Comparison of ENCODE assay signal across 25 cellular contexts in the genomic region with DNA sequence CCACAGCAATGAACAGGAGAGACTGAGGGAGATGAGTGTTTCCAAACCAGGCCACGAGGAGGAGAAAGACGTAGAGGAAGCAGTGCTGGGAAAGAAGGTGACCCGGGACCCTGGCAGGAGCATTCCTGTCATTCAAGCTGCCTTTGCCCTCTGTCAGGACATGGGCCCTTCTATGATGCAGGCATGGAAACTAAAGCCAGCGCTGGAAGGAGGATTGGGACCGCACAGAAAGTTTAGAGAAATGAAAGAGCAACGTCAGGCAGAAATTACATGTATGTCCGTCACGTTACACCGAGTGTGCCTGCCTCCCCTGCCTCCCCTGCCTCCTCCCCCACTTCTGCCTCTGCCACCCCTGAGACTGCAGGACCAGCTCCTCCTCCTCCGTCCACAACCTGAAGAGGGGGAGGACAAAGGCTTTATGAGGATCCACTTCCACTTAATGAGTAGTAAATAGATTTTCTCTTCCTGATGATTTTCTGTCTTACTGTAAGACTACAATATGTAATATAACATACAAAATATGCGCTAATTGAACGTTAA. TPM values are rescaled to one million over a fixed set of nuclear protein-coding genes. Genes with fewer than 3 reads are reported as not detected.
DNase-seq lines count a peak whose midpoint lies in the region; ATAC-seq, FAIRE-seq and TF ChIP-seq lines count a peak whose summit lies in the region.
"Had no signal": no experiment of that assay in that cellular context is flagged by ENCODE, and none has a peak within 500 bp of the region (broad histone marks: within the 10 kb centered on the region; RNA-seq: fewer than 3 reads in every experiment).

No MANE protein-coding gene starts in this region.

- peaks cover 0 to 3% of the 10 kb centered on the region in 2 donors for H3K36me3 Mint-ChIP-seq in CD14-positive monocyte
- H3K36me3 Mint-ChIP-seq: activated naive CD8-positive, alpha-beta T cell had no signal

- no peaks in the 10 kb centered on the region; the same call in 1 of the 2 replicates for H3K27me3 ChIP-seq in GM06990 (replicated peaks; ENCODE audit: control insufficient read depth, insufficient read depth, low read length)
- no peaks in the 10 kb centered on the region for H3K27me3 ChIP-seq in RWPE2 (ENCODE audit: insufficient read depth, poor library complexity, severe bottlenecking)
- H3K27me3 ChIP-seq in osteoblast (ENCODE audit: insufficient read depth, low read length): no peaks in the 10 kb centered on the region
- no peaks in the 10 kb centered on the region for H3K27me3 ChIP-seq in esophagus muscularis mucosa
- H3K27me3 ChIP-seq: foreskin keratinocyte, hepatocyte, thyroid gland had no signal

- no peak for ATAC-seq in RWPE2 (ENCODE audit: low read depth)
- ATAC-seq: foreskin keratinocyte had no signal

- no peak for TF ChIP-seq EP300 in esophagus muscularis mucosa (IDR thresholded peaks at IDR 0.05)

- H3K9me3 ChIP-seq in RWPE2 (ENCODE audit: severe bottlenecking) (no peaks in the 10 kb centered on the region), osteoblast (ENCODE audit: low read depth, low read length) (no peaks in the 10 kb centered on the region), esophagus muscularis mucosa (peaks cover 0 to 4% (median 2%) of the 10 kb centered on the region in 4 donors)
- H3K9me3 ChIP-seq: prostate gland, thyroid gland had no signal

- H4K20me1 ChIP-seq in osteoblast (ENCODE audit: insufficient read depth, low read length): no peaks in the 10 kb centered on the region

- H3K4me2 ChIP-seq in osteoblast (ENCODE audit: insufficient read depth, low read length): no peak overlapping the region
- H3K4me2 ChIP-seq: hepatocyte had no signal

- H3K27ac Mint-ChIP-seq in CD14-positive monocyte: peak overlapping the region in 1 of 7 donors; percentile 56
- H3K27ac Mint-ChIP-seq: activated CD8-positive, alpha-beta T cell treated with anti-CD3 and anti-CD28 coated beads, Interleukin-2, amount 10 ng/mL, durations not matched to agents 7 days and 5 days; activated naive CD8-positive, alpha-beta T cell had no signal

- TF ChIP-seq CTCF in CD14-positive monocyte (IDR thresholded peaks at IDR 0.05) (no peak), GM06990 (IDR thresholded peaks at IDR 0.05; ENCODE audit: insufficient read depth, low read length, poor library complexity, severe bottlenecking) (peak; percentile 8), RWPE2 (IDR thresholded peaks at IDR 0.05; ENCODE audit: poor library complexity, severe bottlenecking) (no peak), osteoblast (IDR thresholded peaks at IDR 0.05; ENCODE audit: extremely low read depth, low read depth, low read length) (no peak), esophagus muscularis mucosa (IDR thresholded peaks at IDR 0.05) (no peak)

- intact Hi-C loops in CD14-positive monocyte (cut with micrococcal nuclease) (loop anchor here in 1 of 2 donors (5.0 to 10.0 kb wide), 2 partner anchors 152 to 254 kb away; a partner anchor contains a TSS), esophagus muscularis mucosa (cut with DNase I) (loop anchor here (10.0 kb wide), 1 partner anchor 262 kb away; no protein-coding TSS in a partner anchor)

- FAIRE-seq in RCC 7860 (lab: Jason Lieb, UNC): no peak
- FAIRE-seq: GM19239 had no signal

- H3K9me3 Mint-ChIP-seq in CD14-positive monocyte: peaks cover 0 to 2% (median 0%) of the 10 kb centered on the region in 7 donors
- H3K9me3 Mint-ChIP-seq: neural crest cell had no signal

- H3K36me3 ChIP-seq in GM06990 (ENCODE audit: control insufficient read depth, insufficient read depth, low read length): no peaks in the 10 kb centered on the region
- H3K36me3 ChIP-seq in RWPE2 (ENCODE audit: low read depth): no peaks in the 10 kb centered on the region
- no peaks in the 10 kb centered on the region for H3K36me3 ChIP-seq in osteoblast (ENCODE audit: insufficient read depth, low read length)
- H3K36me3 ChIP-seq in esophagus muscularis mucosa: no peaks in the 10 kb centered on the region
- H3K36me3 ChIP-seq: prostate gland, thyroid gland had no signal

- H3K4me3 ChIP-seq in GM06990 (replicated peaks; ENCODE audit: low read depth, low read length) (no peak overlapping the region), RWPE2 (ENCODE audit: severe bottlenecking) (no peak overlapping the region), osteoblast (ENCODE audit: insufficient read depth, low read length) (no peak overlapping the region), esophagus muscularis mucosa (no peak overlapping the region)
- H3K4me3 ChIP-seq: hepatocyte, prostate gland, skin epidermis, thyroid gland had no signal

- H3K4me1 ChIP-seq in RWPE2 (ENCODE audit: insufficient read depth, poor library complexity, severe bottlenecking) (no peaks in the 10 kb centered on the region), osteoblast (ENCODE audit: insufficient read depth, low read length) (no peaks in the 10 kb centered on the region), esophagus muscularis mucosa (peaks cover 4 to 7% (median 5%) of the 10 kb centered on the region in 4 donors)
- H3K4me1 ChIP-seq: foreskin keratinocyte, prostate gland, thyroid gland had no signal

- no peak overlapping the region for H2AFZ ChIP-seq in osteoblast (ENCODE audit: low read length)
- H2AFZ ChIP-seq: hepatocyte had no signal

- no peak overlapping the region for H3K4me3 Mint-ChIP-seq in CD14-positive monocyte
- H3K4me3 Mint-ChIP-seq: activated CD8-positive, alpha-beta T cell treated with anti-CD3 and anti-CD28 coated beads, Interleukin-2, amount 10 ng/mL, durations not matched to agents 7 days and 5 days; activated naive CD8-positive, alpha-beta T cell; neural crest cell had no signal

- DNase-seq in CD14-positive monocyte (ENCODE audit: low spot score): peak; percentile 27
- DNase-seq in GM06990 (ENCODE audit: extremely low read depth, insufficient read length): no peak
- DNase-seq in RWPE2 (ENCODE audit: low spot score): peak; percentile 15
- peak; percentile 50 for DNase-seq in osteoblast (ENCODE audit: insufficient read length, low spot score, missing footprints)
- DNase-seq in RCC 7860 (ENCODE audit: low spot score): no peak
- no peak for DNase-seq in esophagus muscularis mucosa (ENCODE audit: extremely low spot score)
- DNase-seq in T-helper 1 cell: no peak
- DNase-seq: activated CD8-positive, alpha-beta T cell treated with anti-CD3 and anti-CD28 coated beads, Interleukin-2, amount 10 ng/mL, durations not matched to agents 7 days and 5 days; activated T-cell treated with anti-CD3 and anti-CD28 coated beads, Interleukin-2, amount 50 U/mL, for 48 hours; COR-L47; effector CD4-positive, alpha-beta T cell; foreskin keratinocyte; Kasumi-1; NCI-H1105 treated with DMSO at 0.1 percent for 48 hours; NCI-H446 treated with DMSO at 0.1 percent for 48 hours; SHP77 treated with DMSO at 0.1 percent for 48 hours; stimulated activated naive CD4-positive, alpha-beta T cell; SW 1271; thyroid gland had no signal

- no peak for TF ChIP-seq POLR2A in esophagus muscularis mucosa (IDR thresholded peaks at IDR 0.05; ENCODE audit: low read depth)

- peaks cover 0 to 8% (median 3%) of the 10 kb centered on the region in 3 donors for H3K27me3 Mint-ChIP-seq in CD14-positive monocyte (ENCODE audit: low read depth in 3 of 3)
- H3K27me3 Mint-ChIP-seq: activated naive CD8-positive, alpha-beta T cell had no signal

- peaks cover 52% of the 10 kb centered on the region for H3K4me1 Mint-ChIP-seq in CD14-positive monocyte

- WGBS in esophagus muscularis mucosa: 83% methylated on average over 12 of the region's 12 CpGs

- H3K27ac ChIP-seq in RWPE2 (ENCODE audit: poor library complexity, severe bottlenecking): no peak overlapping the region
- no peak overlapping the region for H3K27ac ChIP-seq in osteoblast (ENCODE audit: low read depth, low read length)
- no peak overlapping the region for H3K27ac ChIP-seq in esophagus muscularis mucosa (replicated peaks in 1 of 4)
- H3K27ac ChIP-seq: foreskin keratinocyte, hepatocyte, prostate gland, thyroid gland had no signal

- H3K79me2 ChIP-seq in osteoblast (ENCODE audit: insufficient read depth, low read length): no peaks in the 10 kb centered on the region
- H3K79me2 ChIP-seq: hepatocyte had no signal

RNA-seq across cellular contexts. Expression of a gene that starts 13.9 kb away (rescaled TPM):
- polyA plus RNA-seq in CD14-positive monocyte: 1 to 10 TPM; 2.4 to 2.7 TPM
- total RNA-seq in osteoblast (15.3 and 18.5 TPM in 2 replicates), esophagus muscularis mucosa (10 to 100 TPM; 11.8 to 25.5 (median 14.3) TPM)

RNA-seq across cellular contexts. Expression of a gene that starts 51.1 kb away (rescaled TPM):
- polyA plus RNA-seq in CD14-positive monocyte: 1 to 10 TPM; 3.6 TPM
- total RNA-seq in osteoblast (11.2 and 13.4 TPM in 2 replicates), esophagus muscularis mucosa (10 to 100 TPM in 2 of 4 donors, 1 to 10 TPM in 2; 5.8 to 19.1 (median 9.5) TPM)

Comparison
In these comparisons a context has a peak if more than half of its experiments do, and no peak if none do; other contexts are left out.
1. DNase-seq: peak in CD14-positive monocyte (single experiment), RWPE2 (single experiment) and osteoblast (single experiment); none in GM06990 (single experiment), RCC 7860 (single experiment), esophagus muscularis mucosa (single experiment) and T-helper 1 cell (0 of 5).